16 cellular contexts compared by ENCODE assay signal in the genomic region with DNA sequence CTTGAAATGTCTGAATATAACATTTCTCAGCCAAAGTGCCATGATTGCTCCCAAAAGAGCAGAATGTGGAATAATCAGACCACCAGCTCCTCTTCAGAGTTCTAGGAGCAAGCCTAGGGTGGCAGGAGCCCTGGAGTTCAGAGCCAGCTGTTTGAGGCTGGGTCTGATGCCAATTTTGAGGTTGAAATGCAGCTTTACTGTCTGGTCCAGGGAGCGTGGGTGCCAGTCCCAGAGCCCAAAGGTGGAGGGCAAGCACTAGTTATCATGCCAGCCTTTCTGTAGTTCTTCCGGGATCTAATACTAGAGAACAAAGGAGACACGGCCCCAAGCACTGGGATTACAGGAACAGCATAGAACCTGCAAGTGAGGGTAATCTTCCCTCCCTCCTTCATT.
"Had no signal": no experiment of that assay in that cellular context is flagged by ENCODE, and none has a peak within 500 bp of the region (broad histone marks: within the 10 kb centered on the region; RNA-seq: fewer than 3 reads in every experiment).

No MANE protein-coding gene starts in this region.

- ATAC-seq: activated CD8-positive, alpha-beta T cell treated with anti-CD3 and anti-CD28 coated beads for 36 hours; activated T-cell treated with anti-CD3 and anti-CD28 coated beads, Interleukin-2, amount 50 U/mL, for 4 hours; stimulated activated effector memory CD8-positive, alpha-beta T cell treated with anti-CD3 and anti-CD28 coated beads, Interleukin-12 subunit alpha, Interleukin-12 subunit beta, amount 100 ng/mL, for 72 hours; WTC11 had no signal

- H3K4me1 Mint-ChIP-seq: activated naive CD4-positive, alpha-beta T cell treated with anti-CD3 and anti-CD28 coated beads, Interleukin-2, amount 50 U/mL, for 24 hours; naive B cell; neural progenitor cell; stimulated activated effector memory CD8-positive, alpha-beta T cell treated with anti-CD3 and anti-CD28 coated beads, Interleukin-12 subunit alpha, Interleukin-12 subunit beta, amount 100 ng/mL, for 72 hours; WTC11 had no signal

- H3K27ac Mint-ChIP-seq: activated CD8-positive, alpha-beta T cell treated with anti-CD3 and anti-CD28 coated beads for 36 hours; activated naive CD4-positive, alpha-beta T cell treated with anti-CD3 and anti-CD28 coated beads, Interleukin-2, amount 50 U/mL, for 24 hours; naive B cell; neural progenitor cell; stimulated activated effector memory CD8-positive, alpha-beta T cell treated with anti-CD3 and anti-CD28 coated beads, Interleukin-12 subunit alpha, Interleukin-12 subunit beta, amount 100 ng/mL, for 72 hours; WTC11 had no signal

- H3K36me3 Mint-ChIP-seq: neural progenitor cell; stimulated activated effector memory CD8-positive, alpha-beta T cell treated with anti-CD3 and anti-CD28 coated beads, Interleukin-12 subunit alpha, Interleukin-12 subunit beta, amount 100 ng/mL, for 72 hours had no signal

- H3K9me3 ChIP-seq: adrenal gland, sigmoid colon had no signal

- H3K4me3 Mint-ChIP-seq: activated CD8-positive, alpha-beta T cell treated with anti-CD3 and anti-CD28 coated beads for 36 hours; activated naive CD4-positive, alpha-beta T cell treated with anti-CD3 and anti-CD28 coated beads, Interleukin-2, amount 50 U/mL, for 24 hours; activated T-cell treated with anti-CD3 and anti-CD28 coated beads, Interleukin-2, amount 50 U/mL, for 4 hours; naive B cell; neural progenitor cell; stimulated activated effector memory CD8-positive, alpha-beta T cell treated with anti-CD3 and anti-CD28 coated beads, Interleukin-12 subunit alpha, Interleukin-12 subunit beta, amount 100 ng/mL, for 72 hours; WTC11 had no signal

- H3K4me3 ChIP-seq: adrenal gland, lung, neural progenitor cell, sigmoid colon had no signal

- H3K9me3 Mint-ChIP-seq: activated CD8-positive, alpha-beta T cell treated with anti-CD3 and anti-CD28 coated beads for 36 hours; activated T-cell treated with anti-CD3 and anti-CD28 coated beads, Interleukin-2, amount 50 U/mL, for 4 hours; stimulated activated effector memory CD8-positive, alpha-beta T cell treated with anti-CD3 and anti-CD28 coated beads, Interleukin-12 subunit alpha, Interleukin-12 subunit beta, amount 100 ng/mL, for 72 hours had no signal

- H3K27me3 Mint-ChIP-seq: activated CD8-positive, alpha-beta T cell treated with anti-CD3 and anti-CD28 coated beads for 36 hours; activated naive CD4-positive, alpha-beta T cell treated with anti-CD3 and anti-CD28 coated beads, Interleukin-2, amount 50 U/mL, for 24 hours; naive B cell had no signal

- DNase-seq: activated CD4-positive, alpha-beta T cell treated with anti-CD3 and anti-CD28 coated beads for 48 hours; activated CD8-positive, alpha-beta T cell treated with anti-CD3 and anti-CD28 coated beads for 36 hours; activated effector memory CD4-positive, alpha-beta T cell treated with Interleukin-2 at 50 U/mL for 16 hours; activated T-cell treated with anti-CD3 and anti-CD28 coated beads, Interleukin-2, amount 50 U/mL, for 4 hours; adrenal gland; caudate nucleus; glutamatergic neuron; left cardiac atrium; midbrain; naive B cell; sigmoid colon had no signal

- H3K4me2 ChIP-seq: neural progenitor cell had no signal

- H3K27me3 ChIP-seq: adrenal gland, neural progenitor cell, sigmoid colon had no signal

- H3K9ac ChIP-seq: neural progenitor cell had no signal

- H3K4me1 ChIP-seq: neural progenitor cell had no signal

- H3K36me3 ChIP-seq: adrenal gland, neural progenitor cell, sigmoid colon had no signal
